8 cellular contexts compared by ENCODE assay signal in the genomic region with DNA sequence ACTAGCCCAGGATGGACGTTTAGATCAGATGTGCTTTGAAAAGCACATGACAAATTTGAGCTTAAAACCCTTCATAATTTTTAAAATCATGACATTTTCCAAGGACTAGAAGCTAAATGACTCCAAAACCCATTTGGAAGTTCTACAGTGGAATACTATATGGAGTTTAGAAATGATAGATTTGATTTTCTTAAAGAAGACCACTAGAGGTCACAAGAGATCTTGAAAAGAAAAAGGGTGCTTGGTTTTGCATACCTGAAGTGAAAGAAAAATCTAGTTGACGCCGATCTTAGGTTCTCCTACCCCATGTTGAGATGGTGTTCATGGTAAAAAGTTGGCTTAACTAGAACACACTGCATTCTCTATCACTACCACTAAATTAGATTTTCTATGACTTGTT. TPM values are rescaled to one million over a fixed set of nuclear protein-coding genes. Genes with fewer than 3 reads are reported as not detected.
DNase-seq lines count a peak whose midpoint lies in the region; ATAC-seq and TF ChIP-seq lines count a peak whose summit lies in the region.

No MANE protein-coding gene starts in this region.

- H3K9me3 Mint-ChIP-seq in neural crest cell, result no peaks in the 10 kb centered on the region
- H3K9me3 Mint-ChIP-seq in activated naive CD4-positive, alpha-beta T cell treated with anti-CD3 and anti-CD28 coated beads for 36 hours, result no peaks in the 10 kb centered on the region

- peaks cover 37% of the 10 kb centered on the region for H3K27me3 Mint-ChIP-seq in neural crest cell (ENCODE audit: low read depth)
- peaks cover 14% of the 10 kb centered on the region for H3K27me3 Mint-ChIP-seq in activated naive CD4-positive, alpha-beta T cell treated with anti-CD3 and anti-CD28 coated beads for 36 hours (ENCODE audit: low read depth)

- H3K4me3 ChIP-seq in ACC112 (ENCODE audit: low read depth, low read length), result peak overlapping the region; percentile 47; the same call in 1 of the 2 replicates

- peaks cover 41% of the 10 kb centered on the region for H3K27me3 ChIP-seq in ACC112 (ENCODE audit: insufficient read depth, low read length)

- no peak overlapping the region for H3K27ac Mint-ChIP-seq in neural crest cell (ENCODE audit: unreplicated experiment)
- no peak overlapping the region for H3K27ac Mint-ChIP-seq in activated naive CD4-positive, alpha-beta T cell treated with anti-CD3 and anti-CD28 coated beads for 36 hours

- intact Hi-C loops in activated naive CD4-positive, alpha-beta T cell treated with anti-CD3 and anti-CD28 coated beads for 36 hours (cut with micrococcal nuclease), result loop anchor here (1.0 to 2.0 kb wide), 4 partner anchors 154 to 741 kb away; no protein-coding TSS in a partner anchor

- DNase-seq in NCI-H128 (lab: John Stamatoyannopoulos, UW; ENCODE audit: unreplicated experiment), result peak; percentile 3
- DNase-seq in SK-MEL-5 (ENCODE audit: low read depth, low spot score), result peak; percentile 80
- DNase-seq in erythroblast (lab: John Stamatoyannopoulos, UW), result peak; percentile 8 to 21
- no peak for DNase-seq in neural crest cell (ENCODE audit: low read depth, low spot score)
- no peak for DNase-seq in activated naive CD4-positive, alpha-beta T cell treated with anti-CD3 and anti-CD28 coated beads for 36 hours

- CTCF ChIA-PET in activated naive CD4-positive, alpha-beta T cell treated with anti-CD3 and anti-CD28 coated beads for 36 hours (lab: Charles Lee), result interaction anchor here (0.8 to 3.8 kb wide), 6 partner anchors 12 to 511 kb away, joined by 3 to 24 read pairs (median 4); no protein-coding TSS in a partner anchor

- no peaks in the 10 kb centered on the region for H3K36me3 ChIP-seq in ACC112 (ENCODE audit: insufficient read depth, low read length)

- peak; percentile 64 for ATAC-seq in GM18511 (IDR thresholded peaks at IDR 0.05; ENCODE audit: unreplicated experiment)
- no peak for ATAC-seq in GM21360 (IDR thresholded peaks at IDR 0.05; ENCODE audit: unreplicated experiment)

- H3K79me2 ChIP-seq in ACC112 (ENCODE audit: control insufficient read depth, insufficient read depth, low read length, unreplicated experiment), result no peaks in the 10 kb centered on the region

- peak; percentile 77 for TF ChIP-seq CTCF in neural crest cell (conservative IDR thresholded peaks at IDR 0.05)

- no peaks in the 10 kb centered on the region for H3K36me3 Mint-ChIP-seq in neural crest cell (ENCODE audit: low read depth)
- no peaks in the 10 kb centered on the region for H3K36me3 Mint-ChIP-seq in activated naive CD4-positive, alpha-beta T cell treated with anti-CD3 and anti-CD28 coated beads for 36 hours (ENCODE audit: low read depth)

- no peak overlapping the region for H2AFZ ChIP-seq in ACC112 (ENCODE audit: low read length, unreplicated experiment)

- in situ Hi-C loops in SK-MEL-5 (cut with HindIII; ENCODE audit: low pct_unique_long_range_greater_than_20kb, low sequenced_read_pairs), result no loop called here

- no peak overlapping the region for H3K4me3 Mint-ChIP-seq in neural crest cell
- no peak overlapping the region for H3K4me3 Mint-ChIP-seq in activated naive CD4-positive, alpha-beta T cell treated with anti-CD3 and anti-CD28 coated beads for 36 hours

- TF ChIP-seq POLR2A in erythroblast (IDR thresholded peaks at IDR 0.05; ENCODE audit: low read length), result no peak

- H3K27ac ChIP-seq in ACC112 (ENCODE audit: low read depth, low read length), result no peak overlapping the region

- H3K4me1 Mint-ChIP-seq in neural crest cell, result no peaks in the 10 kb centered on the region
- peaks cover 2% of the 10 kb centered on the region for H3K4me1 Mint-ChIP-seq in activated naive CD4-positive, alpha-beta T cell treated with anti-CD3 and anti-CD28 coated beads for 36 hours (ENCODE audit: low read depth)

- H3K4me1 ChIP-seq in ACC112 (ENCODE audit: control insufficient read depth, insufficient read depth, low read length, unreplicated experiment), result no peaks in the 10 kb centered on the region

RNA-seq across cellular contexts. Expression of gene CFAP61, which starts 31.5 kb away (rescaled TPM):
- total RNA-seq in SK-MEL-5 (2014; rRNA removed; shearing (Covaris generic)), result 39.3 and 54.6 TPM in 2 replicates
- 20.2 and 27.1 TPM in 2 replicates for polyA plus RNA-seq in SK-MEL-5 (2015; cell fraction: cytosol; rRNA removed)
- polyA plus RNA-seq in SK-MEL-5 (2015; cell fraction: nucleus; rRNA removed), result 38.9 and 57.5 TPM in 2 replicates
- total RNA-seq in neural crest cell, result 1.7 and 1.9 TPM in 2 replicates
- total RNA-seq in activated naive CD4-positive, alpha-beta T cell treated with anti-CD3 and anti-CD28 coated beads for 36 hours, result not detected

RNA-seq across cellular contexts. Expression of gene CRNKL1, which starts 31.5 kb away (rescaled TPM):
- 61.4 and 73.7 TPM in 2 replicates for total RNA-seq in SK-MEL-5 (2014; rRNA removed; shearing (Covaris generic))
- polyA plus RNA-seq in SK-MEL-5 (2015; cell fraction: cytosol; rRNA removed), result 20.1 and 23.7 TPM in 2 replicates
- 29.5 and 32.0 TPM in 2 replicates for polyA plus RNA-seq in SK-MEL-5 (2015; cell fraction: nucleus; rRNA removed)
- total RNA-seq in neural crest cell, result 24.0 and 25.8 TPM in 2 replicates
- total RNA-seq in activated naive CD4-positive, alpha-beta T cell treated with anti-CD3 and anti-CD28 coated beads for 36 hours, result 10 to 100 TPM; 14.1 to 15.7 TPM

Comparison
In these comparisons a context has a peak if more than half of its experiments do, and no peak if none do; other contexts are left out.
1. DNase-seq: peak in NCI-H128 (single experiment), SK-MEL-5 (single experiment) and erythroblast (2 of 2); none in neural crest cell (single experiment) and activated naive CD4-positive, alpha-beta T cell treated with anti-CD3 and anti-CD28 coated beads for 36 hours (single experiment).
2. RNA of gene CFAP61, which starts 31.5 kb away (total RNA-seq): 39.3 to 54.6 TPM in SK-MEL-5; 1.7 to 1.9 TPM in neural crest cell and not detected in activated naive CD4-positive, alpha-beta T cell treated with anti-CD3 and anti-CD28 coated beads for 36 hours; every median in the first group is over 10 times any median in the second.